Comparison of ENCODE assay signal across 18 cellular contexts in the genomic region with DNA sequence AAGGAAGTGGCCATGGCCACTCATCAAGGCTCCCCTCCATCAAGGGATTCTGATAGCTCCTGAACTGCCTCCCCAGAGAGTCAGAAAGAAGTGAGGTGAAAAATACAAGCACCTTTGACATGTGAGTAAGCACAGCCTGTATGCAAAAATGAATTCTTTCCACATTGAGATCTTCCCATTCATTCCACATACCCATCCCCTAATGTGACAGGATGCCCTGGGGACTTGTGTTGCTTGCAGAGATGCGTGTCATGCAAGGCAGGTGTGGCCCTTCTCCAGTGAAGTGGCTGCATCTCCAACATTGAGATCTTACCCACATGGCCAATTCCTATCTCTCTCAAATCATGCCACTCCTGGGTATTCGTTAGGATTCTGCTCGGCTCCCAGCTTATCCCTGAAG.
"Had no signal": no experiment of that assay in that cellular context is flagged by ENCODE, and none has a peak within 500 bp of the region (broad histone marks: within the 10 kb centered on the region; RNA-seq: fewer than 3 reads in every experiment).

No MANE protein-coding gene starts in this region.

- H3K4me3 ChIP-seq: cardiac muscle cell, dorsolateral prefrontal cortex, esophagus squamous epithelium, thyroid gland, vagina had no signal

- FAIRE-seq: endometrium, TTC549 had no signal

- ATAC-seq: activated T-cell treated with anti-CD3 and anti-CD28 coated beads, Interleukin-2, amount 50 U/mL, for 4 hours; stimulated activated memory B cell treated with anti-CD40 and anti-IgM and Interleukin-4, amounts not matched to agents 10 μg/mL and 1 μg/mL and 100 μg/mL, for 72 hours; WTC11 had no signal

- H3K27me3 ChIP-seq: cardiac muscle cell, thyroid gland, vagina had no signal

- DNase-seq: activated CD4-positive, alpha-beta memory T cell treated with anti-CD3 and anti-CD28 coated beads, Interleukin-2, amount 10 ng/mL, durations not matched to agents 7 days and 5 days; activated CD4-positive, alpha-beta T cell treated with anti-CD3 and anti-CD28 coated beads for 4 hours; activated effector memory CD4-positive, alpha-beta T cell treated with Interleukin-2 at 50 U/mL for 16 hours; activated naive CD4-positive, alpha-beta T cell treated with anti-CD3 and anti-CD28 coated beads, Interleukin-2, amount 50 U/mL, for 16 hours; activated T-cell treated with anti-CD3 and anti-CD28 coated beads, Interleukin-2, amount 50 U/mL, for 4 hours; dorsolateral prefrontal cortex; esophagus squamous epithelium; hypothalamus; kidney glomerular epithelial cell; nucleus accumbens; stimulated activated CD4-positive, alpha-beta T cell treated with anti-CD3 and anti-CD28 coated beads, Interleukin-2, amount 100 ng/mL, for 48 hours; thyroid gland had no signal

- H3K36me3 ChIP-seq: cardiac muscle cell, esophagus squamous epithelium, thyroid gland, vagina had no signal
